ENCODE assay signal across 17 cellular contexts in the genomic region with DNA sequence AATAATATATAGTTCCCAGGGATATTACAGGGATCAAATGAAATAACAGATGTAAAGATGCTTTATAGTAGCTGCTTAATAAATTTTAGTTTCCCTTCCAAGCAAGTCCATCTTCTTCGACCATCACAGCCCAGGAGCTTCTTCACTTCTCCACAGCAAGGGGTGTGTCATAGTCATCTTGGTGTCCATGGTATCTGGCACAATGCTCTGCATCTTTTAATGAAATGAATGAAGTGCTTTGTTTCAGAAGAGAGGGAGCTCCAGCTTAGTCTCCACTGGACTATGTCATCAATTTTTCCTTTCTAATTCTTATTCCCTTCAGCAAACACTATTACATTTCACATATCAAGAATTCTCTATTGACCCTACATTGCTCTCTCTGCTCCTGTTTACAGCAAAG. TPM values are rescaled to one million over a fixed set of nuclear protein-coding genes. Genes with fewer than 3 reads are reported as not detected.
DNase-seq lines count a peak whose midpoint lies in the region; ATAC-seq and TF ChIP-seq lines count a peak whose summit lies in the region.
"Had no signal": no experiment of that assay in that cellular context is flagged by ENCODE, and none has a peak within 500 bp of the region (broad histone marks: within the 10 kb centered on the region; RNA-seq: fewer than 3 reads in every experiment).

No MANE protein-coding gene starts in this region.

- TF ChIP-seq CTCF in OCI-LY7 (conservative IDR thresholded peaks at IDR 0.05; ENCODE audit: low read length) (no peak), sigmoid colon (IDR thresholded peaks at IDR 0.05) (no peak), BE2C (IDR thresholded peaks at IDR 0.05; ENCODE audit: low read depth, low read length) (no peak)

- no peak for TF ChIP-seq EP300 in sigmoid colon (IDR thresholded peaks at IDR 0.05)

- POLR2A ChIA-PET in activated CD4-positive, alpha-beta T cell treated with anti-CD3 and anti-CD28 coated beads for 36 hours (lab: Charles Lee), result interaction anchor here (0.5 to 0.9 kb wide), 2 partner anchors 13 to 606 kb away, joined by 3 to 6 read pairs; no protein-coding TSS in a partner anchor
- POLR2A ChIA-PET in OCI-LY7 (lab: Charles Lee), result interaction anchor here (0.7 to 3.7 kb wide), 7 partner anchors 10 to 28 kb away, joined by 3 to 27 read pairs (median 3); no protein-coding TSS in a partner anchor

- H3K27me3 Mint-ChIP-seq in activated CD4-positive, alpha-beta T cell treated with anti-CD3 and anti-CD28 coated beads for 36 hours, result no peaks in the 10 kb centered on the region
- H3K27me3 Mint-ChIP-seq in central memory CD8-positive, alpha-beta T cell, result no peaks in the 10 kb centered on the region

- intact Hi-C loops in activated CD4-positive, alpha-beta T cell treated with anti-CD3 and anti-CD28 coated beads for 36 hours (cut with DNase I, micrococcal nuclease), result loop anchor here (10.0 kb wide), 2 partner anchors 345 to 1185 kb away; a partner anchor contains a TSS
- intact Hi-C loops in OCI-LY7 (cut with micrococcal nuclease; ENCODE audit: unreplicated experiment) (no loop called here), sigmoid colon (cut with DNase I) (no loop called here)

- H3K4me1 ChIP-seq in OCI-LY7 (ENCODE audit: insufficient read depth, low read length, poor library complexity, severe bottlenecking) (peaks cover 72% of the 10 kb centered on the region), sigmoid colon (peaks cover 0 to 70% (median 67%) of the 10 kb centered on the region in 4 donors), BE2C (no peaks in the 10 kb centered on the region)

- H3K36me3 ChIP-seq in OCI-LY7 (ENCODE audit: insufficient read depth, low read length) (no peaks in the 10 kb centered on the region), sigmoid colon (no peaks in the 10 kb centered on the region), BE2C (no peaks in the 10 kb centered on the region)
- H3K36me3 ChIP-seq: ovary, Peyer's patch, tibial nerve had no signal

- H4K20me1 ChIP-seq in OCI-LY7 (ENCODE audit: insufficient read depth, low read length), result no peaks in the 10 kb centered on the region

- no peaks in the 10 kb centered on the region for H3K9me3 Mint-ChIP-seq in activated CD4-positive, alpha-beta T cell treated with anti-CD3 and anti-CD28 coated beads for 36 hours (ENCODE audit: low read depth)
- H3K9me3 Mint-ChIP-seq in central memory CD8-positive, alpha-beta T cell, result no peaks in the 10 kb centered on the region
- H3K9me3 Mint-ChIP-seq: CD14-positive monocyte had no signal

- H3K27me3 ChIP-seq in sigmoid colon, result no peaks in the 10 kb centered on the region
- no peaks in the 10 kb centered on the region for H3K27me3 ChIP-seq in BE2C
- H3K27me3 ChIP-seq: ovary, Peyer's patch, tibial nerve had no signal

- H3K9me3 ChIP-seq in OCI-LY7 (ENCODE audit: low read length) (no peaks in the 10 kb centered on the region), sigmoid colon (no peaks in the 10 kb centered on the region), BE2C (no peaks in the 10 kb centered on the region)
- H3K9me3 ChIP-seq: ovary, Peyer's patch, tibial nerve had no signal

- H3K79me2 ChIP-seq in OCI-LY7 (ENCODE audit: insufficient read depth, low read depth, low read length), result no peaks in the 10 kb centered on the region

- H3K4me1 Mint-ChIP-seq in activated CD4-positive, alpha-beta T cell treated with anti-CD3 and anti-CD28 coated beads for 36 hours, result peaks cover 73% of the 10 kb centered on the region
- H3K4me1 Mint-ChIP-seq in central memory CD8-positive, alpha-beta T cell, result peaks cover 57% of the 10 kb centered on the region

- H2AFZ ChIP-seq in OCI-LY7 (ENCODE audit: low read length), result peak overlapping the region; percentile 13; the same call in 1 of the 2 replicates

- H3K4me2 ChIP-seq in OCI-LY7 (ENCODE audit: low read length), result no peak overlapping the region

- H3K27ac ChIP-seq in OCI-LY7 (ENCODE audit: low read depth, low read length, poor library complexity, severe bottlenecking) (peak overlapping the region; percentile 16), sigmoid colon (peak overlapping the region; percentile 36 to 95 (median 70))
- H3K27ac ChIP-seq: Peyer's patch, tibial nerve, VCaP had no signal

- CTCF ChIA-PET in activated CD4-positive, alpha-beta T cell treated with anti-CD3 and anti-CD28 coated beads for 36 hours (lab: Charles Lee), result interaction anchor here (1.3 to 2.5 kb wide), 2 partner anchors 59 to 100 kb away, joined by 3 to 10 read pairs; no protein-coding TSS in a partner anchor
- CTCF ChIA-PET in OCI-LY7 (lab: Charles Lee; ENCODE audit: unreplicated experiment), result no interaction called here

- WGBS in sigmoid colon, 2 donors, result 88 to 90% methylated on average over 1 of the region's 1 CpG

- no peak for ATAC-seq in activated CD4-positive, alpha-beta T cell treated with anti-CD3 and anti-CD28 coated beads for 36 hours
- ATAC-seq in central memory CD8-positive, alpha-beta T cell (replicated peaks; ENCODE audit: extremely low read depth, poor library complexity, severe bottlenecking), result no peak
- no peak for ATAC-seq in GM18861 (IDR thresholded peaks at IDR 0.05; ENCODE audit: unreplicated experiment)
- ATAC-seq in HG03045 (IDR thresholded peaks at IDR 0.05; ENCODE audit: unreplicated experiment), result no peak

- BruUV-seq in OCI-LY7 (replicated peaks; lab: Mats Ljungman, UMichigan), result no TSS peak

- H3K4me3 ChIP-seq in OCI-LY7 (ENCODE audit: low read depth, low read length, poor library complexity, severe bottlenecking), result no peak overlapping the region
- no peak overlapping the region for H3K4me3 ChIP-seq in sigmoid colon
- no peak overlapping the region for H3K4me3 ChIP-seq in BE2C (ENCODE audit: low read depth, low read length)
- H3K4me3 ChIP-seq: ovary, Peyer's patch, tibial nerve had no signal

- DNase-seq in activated CD4-positive, alpha-beta T cell treated with anti-CD3 and anti-CD28 coated beads for 36 hours, result no peak
- DNase-seq in activated CD4-positive, alpha-beta T cell treated with anti-CD3 and anti-CD28 coated beads, Interleukin-2, amount 50 U/mL, for 1 hour, result no peak
- DNase-seq in OCI-LY7 (ENCODE audit: low spot score), result no peak
- DNase-seq in central memory CD8-positive, alpha-beta T cell (ENCODE audit: low spot score in 2 of 2), result no peak
- DNase-seq in sigmoid colon, result no peak
- no peak for DNase-seq in BE2C
- DNase-seq: 8988T; cerebellar nuclear complex; NCI-H526 treated with DMSO at 0.1 percent for 48 hours; ovary; Peyer's patch; stimulated activated CD4-positive, alpha-beta T cell treated with anti-CD3 and anti-CD28 coated beads, Interleukin-4, amount 100 ng/mL, for 1 hour had no signal

- H3K36me3 Mint-ChIP-seq in activated CD4-positive, alpha-beta T cell treated with anti-CD3 and anti-CD28 coated beads for 36 hours (ENCODE audit: low read depth), result peaks cover 3% of the 10 kb centered on the region
- peaks cover 2% of the 10 kb centered on the region for H3K36me3 Mint-ChIP-seq in central memory CD8-positive, alpha-beta T cell (ENCODE audit: insufficient read depth)
- H3K36me3 Mint-ChIP-seq: CD14-positive monocyte had no signal

- H3K27ac Mint-ChIP-seq in activated CD4-positive, alpha-beta T cell treated with anti-CD3 and anti-CD28 coated beads for 36 hours, result peak overlapping the region; percentile 33
- H3K27ac Mint-ChIP-seq in central memory CD8-positive, alpha-beta T cell (ENCODE audit: low read depth), result peak overlapping the region; percentile 65

- H3K9me2 ChIP-seq in OCI-LY7 (ENCODE audit: insufficient read depth, low read length), result no peaks in the 10 kb centered on the region

- TF ChIP-seq POLR2A in sigmoid colon (IDR thresholded peaks at IDR 0.05), result no peak

- H3K4me3 Mint-ChIP-seq in activated CD4-positive, alpha-beta T cell treated with anti-CD3 and anti-CD28 coated beads for 36 hours, result no peak overlapping the region
- H3K4me3 Mint-ChIP-seq in central memory CD8-positive, alpha-beta T cell, result no peak overlapping the region
- H3K4me3 Mint-ChIP-seq: CD14-positive monocyte had no signal

RNA-seq across cellular contexts. Expression of a gene that starts 4.9 kb away (rescaled TPM):
- 100 to 1,000 TPM; 192 to 195 TPM for total RNA-seq in activated CD4-positive, alpha-beta T cell treated with anti-CD3 and anti-CD28 coated beads for 36 hours
- 211 and 235 TPM in 2 replicates for total RNA-seq in OCI-LY7 (2014; rRNA removed; shearing (Covaris generic))
- total RNA-seq in OCI-LY7 (2022) (220 and 236 TPM in 2 replicates), sigmoid colon (100 to 1,000 TPM; 292 to 657 (median 428) TPM)
- 10 to 100 TPM; 16.0 to 74.1 (median 18.0) TPM for polyA plus RNA-seq in sigmoid colon
- polyA plus RNA-seq in BE2C (2012; ENCODE audit: insufficient read depth, insufficient read length, low read depth), result 24.3 TPM

Comparison
In these comparisons a context has a peak if more than half of its experiments do, and no peak if none do; other contexts are left out.
1. intact Hi-C loops: an anchor here in activated CD4-positive, alpha-beta T cell treated with anti-CD3 and anti-CD28 coated beads for 36 hours (10.0 kb wide); none called in OCI-LY7 and sigmoid colon.